In genomic region chr20:53666144-53666543, GRCh38 we compare ENCODE assay signal across 2 cellular contexts.
A peak's percentile ranks its signal among the peaks of the same experiment; 100 is the strongest.
TF ChIP-seq lines count a peak whose summit lies in the region.

No MANE protein-coding gene starts in this region.

TF ChIP-seq in IMR-90, 13 proteins besides CTCF, POLR2A, EP300 and RAD21 (continued from another document):
- TF ChIP-seq CHD1 (IDR thresholded peaks at IDR 0.05; ENCODE audit: low read depth, low read length) (no peak), SMC3 (IDR thresholded peaks at IDR 0.05; ENCODE audit: low read depth, low read length) (no peak), RFX5 (IDR thresholded peaks at IDR 0.05; ENCODE audit: low read depth, low read length) (no peak), USF2 (IDR thresholded peaks at IDR 0.05; ENCODE audit: low read depth, low read length) (no peak), MAZ (IDR thresholded peaks at IDR 0.05; ENCODE audit: borderline replicate concordance, low read depth, low read length) (no peak), NFE2L2 (IDR thresholded peaks at IDR 0.05; ENCODE audit: low read depth, low read length) (no peak)
TF ChIP-seq in IMR-90: peak in this region for 0.

TF ChIP-seq in K562, 482 proteins besides CTCF, POLR2A, EP300 and RAD21:
- TF ChIP-seq BCLAF1 (IDR thresholded peaks at IDR 0.05; ENCODE audit: borderline replicate concordance in 1 of 2, control insufficient read depth in 1 of 2, low read depth in 2 of 2, low read length in 1 of 2) (0 out of 4 replicates have a peak, but pooled peaks of 1 of the 2 experiments have one; percentile 22), ZBTB11 (CRISPR knock-in tag; IDR thresholded peaks at IDR 0.05) (peak in 1 of 3 experiments; percentile 94; a peak in 2 of 6 replicates), HSF4 (CRISPR knock-in tag; IDR thresholded peaks at IDR 0.05; ENCODE audit: borderline replicate concordance) (no peak)
TF ChIP-seq in K562: peak in this region for 2.
